ENCODE assay signal across 8 cellular contexts in the genomic region with DNA sequence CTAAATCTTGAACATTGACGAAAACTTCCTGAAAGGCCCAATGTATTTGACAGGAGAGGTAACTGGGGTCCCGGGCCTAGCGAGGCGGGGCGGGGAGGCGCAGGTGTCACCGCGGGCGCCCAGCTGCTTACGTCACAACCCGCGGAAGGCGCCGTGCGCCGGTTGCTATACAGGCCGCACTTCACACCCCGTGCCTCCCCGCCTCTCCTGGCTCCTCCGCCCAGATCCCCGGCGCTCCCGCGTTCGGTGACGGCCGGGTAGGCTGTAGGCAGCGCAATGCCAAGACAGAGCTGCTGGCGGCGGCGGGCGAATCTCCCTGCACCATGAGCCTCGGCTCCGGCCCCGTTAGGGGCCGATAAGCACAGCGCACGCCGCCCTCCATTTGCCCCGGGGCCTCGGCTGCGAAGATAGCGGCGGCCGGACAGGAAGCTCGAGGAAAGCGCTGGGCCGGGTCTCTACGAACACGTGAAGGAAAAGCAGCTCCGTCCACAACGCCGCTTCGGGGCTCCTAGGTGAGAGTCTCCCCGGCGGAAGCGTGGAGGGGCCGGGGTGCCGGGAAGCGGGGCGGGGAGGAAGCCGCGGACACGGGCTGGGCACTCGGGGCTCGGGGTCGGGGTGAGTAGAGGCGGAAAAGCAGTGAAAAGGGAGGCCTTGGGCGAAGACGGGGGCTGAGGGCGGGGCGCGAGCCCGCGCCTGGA. TPM values are rescaled to one million over a fixed set of nuclear protein-coding genes. Genes with fewer than 3 reads are reported as not detected.
A peak's percentile ranks its signal among the peaks of the same experiment; 100 is the strongest.
DNase-seq lines count a peak whose midpoint lies in the region; ATAC-seq and TF ChIP-seq lines count a peak whose summit lies in the region.

Gene RNF138, plus strand, starts transcription at position 151 of the 698 bp plus-strand sequence. CDS start 903 bp downstream, outside the sequence.

- H3K27ac ChIP-seq in C4-2B: peak within 1 kb of the TSS; percentile 99
- H3K27ac ChIP-seq in dorsolateral prefrontal cortex: peak within 1 kb of the TSS; percentile 92 to 100 (median 99)

- H3K4me3 ChIP-seq in dorsolateral prefrontal cortex: peak within 1 kb of the TSS; percentile 59 to 98 (median 90)
- H3K4me3 ChIP-seq in lower leg skin (ENCODE audit: low read depth, poor library complexity, severe bottlenecking): peak within 1 kb of the TSS; percentile 86

- H3K27me3 ChIP-seq in dorsolateral prefrontal cortex: no peaks in the 10 kb centered on the region

- ATAC-seq in GM19397 (IDR thresholded peaks at IDR 0.05; ENCODE audit: unreplicated experiment) (peak; percentile 55), HG03565 (IDR thresholded peaks at IDR 0.05; ENCODE audit: unreplicated experiment) (peak; percentile 44)

- intact Hi-C loops in dorsolateral prefrontal cortex (cut with DNase I) (loop anchor here (2.0 to 5.0 kb wide), 3 partner anchors 73 to 150 kb away; partner anchors contain the start of genes RNF125 (in 2 of the 2) and TRAPPC8 (in 2 of the 2)), lower leg skin (cut with DNase I; ENCODE audit: low total_unique reads) (loop anchor here (5.0 kb wide), 1 partner anchor 75 kb away; the partner anchor contains the start of gene RNF125)

- no peak for TF ChIP-seq CTCF in C4-2B (conservative IDR thresholded peaks at IDR 0.05)
- peak in 2 of 56 donors; percentile 7 to 14 for TF ChIP-seq CTCF in dorsolateral prefrontal cortex (IDR thresholded peaks at IDR 0.05 in 54 of 56, conservative IDR thresholded peaks at IDR 0.05 in 2 of 56; ENCODE audit: low read depth in 1 of 56, partially characterized antibody in 56 of 56)
- no peak for TF ChIP-seq CTCF in lower leg skin (IDR thresholded peaks at IDR 0.05)

- DNase-seq in NCI-H774 (lab: John Stamatoyannopoulos, UW) (peak; percentile 80), dorsolateral prefrontal cortex (peak; percentile 77 to 92 (median 86)), lower leg skin (ENCODE audit: low spot score in 2 of 2) (peak; percentile 86 to 98)
- peak; percentile 86 to 88 for DNase-seq in activated CD4-positive, alpha-beta T cell treated with anti-CD3 and anti-CD28 coated beads, Interleukin-2, amount 50 U/mL, for 48 hours
- peak; percentile 82 to 84 for DNase-seq in stimulated activated CD4-positive, alpha-beta T cell treated with anti-CD3 and anti-CD28 coated beads, Interleukin-4, amount 100 ng/mL, for 48 hours (ENCODE audit: low read depth in 2 of 2)

- TF ChIP-seq POLR2A in lower leg skin (IDR thresholded peaks at IDR 0.05): no peak

- 2% methylated on average over 49 to 52 of the region's 75 CpGs for WGBS in lower leg skin, 2 donors

RNA-seq across cellular contexts. Expression of gene RNF138, which starts in this region (rescaled TPM):
- total RNA-seq in dorsolateral prefrontal cortex (10 to 100 TPM; 14.5 to 45.3 (median 26.8) TPM), lower leg skin (10 to 100 TPM in 3 of 4 donors, 1 to 10 TPM in 1; 8.5 to 19.5 (median 14.9) TPM)

Comparison
In these comparisons a context has a peak if more than half of its experiments do, and no peak if none do; other contexts are left out.
1. Peak in every context shown above with its lines: DNase-seq, ATAC-seq, H3K4me3 ChIP-seq and H3K27ac ChIP-seq.